2 cellular contexts compared by ENCODE assay signal in genomic region chr11:119092880-119093665, GRCh38.
TF ChIP-seq lines count a peak whose summit lies in the region.

No MANE protein-coding gene starts in this region.

TF ChIP-seq in SK-N-SH, 30 proteins besides CTCF, POLR2A, EP300 and RAD21 (continued from another document):
- TF ChIP-seq PBX3 (IDR thresholded peaks at IDR 0.05): no peak
- no peak for TF ChIP-seq FOXJ3 (CRISPR knock-in tag; IDR thresholded peaks at IDR 0.05)
- TF ChIP-seq POLR2AphosphoS5 (IDR thresholded peaks at IDR 0.05; ENCODE audit: low read depth, low read length): no peak; the same call in none of the 2 replicates
- no peak for TF ChIP-seq ZBTB33 (IDR thresholded peaks at IDR 0.05; ENCODE audit: borderline replicate concordance, low read depth)
- no peak for TF ChIP-seq ELF1 (IDR thresholded peaks at IDR 0.05)

TF ChIP-seq in SK-N-SH treated with all-trans-retinoic acid at 6 μM for 48 hours, 23 proteins besides CTCF, POLR2A, EP300 and RAD21 (continued from another document):
- TF ChIP-seq CREB5 (CRISPR knock-in tag; IDR thresholded peaks at IDR 0.05; ENCODE audit: low read depth) (no peak), CSRNP3 (CRISPR knock-in tag; IDR thresholded peaks at IDR 0.05) (no peak)
